7 cellular contexts compared by ENCODE assay signal in the genomic region with DNA sequence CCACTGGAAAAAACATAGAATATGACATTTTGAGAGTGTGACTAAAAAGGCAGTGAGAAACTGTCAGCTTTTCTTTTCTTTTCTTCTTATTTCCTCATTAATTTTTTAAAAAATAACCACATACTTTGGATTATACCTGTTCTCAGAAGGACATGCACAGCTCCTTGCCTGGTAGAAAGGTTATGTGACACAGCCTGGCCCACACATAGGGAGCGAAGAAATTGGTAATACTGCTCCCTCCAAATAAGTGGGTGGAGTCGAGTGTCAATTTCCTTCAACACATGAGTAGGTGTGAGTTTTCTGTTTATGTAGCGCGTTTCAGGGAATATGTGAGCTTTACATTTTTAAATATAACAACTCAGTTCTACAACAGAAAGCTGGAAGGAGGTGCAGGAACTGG.
"Had no signal": no experiment of that assay in that cellular context is flagged by ENCODE, and none has a peak within 500 bp of the region (broad histone marks: within the 10 kb centered on the region; RNA-seq: fewer than 3 reads in every experiment).

No MANE protein-coding gene starts in this region.

- DNase-seq: GM23248, GOT3, H7, IMR-90 had no signal

- H3K27ac ChIP-seq: GM23248 had no signal

- H3K4me3 ChIP-seq: GM23248, HAP-1, K562 had no signal

- H3K9me3 ChIP-seq: HAP-1 had no signal

- ATAC-seq: HCT116, K562 had no signal

- H3K4me1 ChIP-seq: HAP-1 had no signal

- H3K36me3 ChIP-seq: HAP-1 had no signal
